Comparison of ENCODE assay signal across 8 cellular contexts in genomic region chr1:58783090-58783992, GRCh38. TPM values are rescaled to one million over a fixed set of nuclear protein-coding genes. Genes with fewer than 3 reads are reported as not detected.
A peak's percentile ranks its signal among the peaks of the same experiment; 100 is the strongest.
DNase-seq lines count a peak whose midpoint lies in the region; ATAC-seq and TF ChIP-seq lines count a peak whose summit lies in the region.

No MANE protein-coding gene starts in this region.

- H3K79me2 ChIP-seq in parathyroid adenoma = peaks cover 16% of the 10 kb centered on the region

- peak overlapping the region; percentile 69 for H3K4me2 ChIP-seq in parathyroid adenoma (ENCODE audit: low read length)

- peak overlapping the region; percentile 99 for H3K9ac ChIP-seq in parathyroid adenoma

- H3K36me3 ChIP-seq in cardiac muscle cell (no peaks in the 10 kb centered on the region), parathyroid adenoma (ENCODE audit: control insufficient read depth, insufficient read depth, low read length) (peaks cover 15% of the 10 kb centered on the region)

- H3K4me3 ChIP-seq in cardiac muscle cell (peak overlapping the region; percentile 56), parathyroid adenoma (ENCODE audit: low read depth, low read length) (peak overlapping the region; percentile 97)

- no peak overlapping the region for H2AFZ ChIP-seq in parathyroid adenoma

- H3K27me3 ChIP-seq in cardiac muscle cell (peaks cover 7% of the 10 kb centered on the region), parathyroid adenoma (ENCODE audit: control insufficient read depth, insufficient read depth, low read length) (no peaks in the 10 kb centered on the region)

- DNase-seq in NCI-H524 (lab: John Stamatoyannopoulos, UW) (peak; percentile 36 to 62), NCI-H524 treated with DMSO at 0.1 percent for 48 hours (lab: John Stamatoyannopoulos, UW) (no peak), NOMO-1 treated with DMSO at 0.1 percent for 48 hours (lab: John Stamatoyannopoulos, UW; ENCODE audit: unreplicated experiment) (peak; percentile 29), cardiac muscle cell (ENCODE audit: low read depth in 1 of 2, low spot score in 1 of 2) (peak; percentile 73 to 79), ureter (ENCODE audit: low spot score) (peak; percentile 69)
- DNase-seq in activated naive CD4-positive, alpha-beta T cell treated with anti-CD3 and anti-CD28 coated beads, Interleukin-2, amount 50 U/mL, for 16 hours = peak; percentile 56

- peak; percentile 6 for ATAC-seq in HG02870 (IDR thresholded peaks at IDR 0.05; ENCODE audit: unreplicated experiment)

- H3K27ac ChIP-seq in cardiac muscle cell (peak overlapping the region; percentile 99), parathyroid adenoma (peak overlapping the region; percentile 100)

- TF ChIP-seq CTCF in cardiac muscle cell (IDR thresholded peaks at IDR 0.05; ENCODE audit: low read depth, low read length) = no peak
- TF ChIP-seq CTCF in parathyroid adenoma (IDR thresholded peaks at IDR 0.05) = no peak

- H3K4me1 ChIP-seq in cardiac muscle cell (ENCODE audit: low read depth) = peaks cover 5% of the 10 kb centered on the region
- H3K4me1 ChIP-seq in parathyroid adenoma = peaks cover 6% of the 10 kb centered on the region

- H3K9me3 ChIP-seq in cardiac muscle cell (ENCODE audit: low read depth) = no peaks in the 10 kb centered on the region
- H3K9me3 ChIP-seq in parathyroid adenoma (ENCODE audit: control insufficient read depth, low read length) = no peaks in the 10 kb centered on the region

RNA-seq across cellular contexts. Expression of gene JUN, which starts 0.5 kb away (rescaled TPM):
- total RNA-seq in cardiac muscle cell = 77.9 and 126 TPM in 2 replicates
- polyA plus RNA-seq in cardiac muscle cell = 25.0 and 29.3 TPM in 2 replicates
- total RNA-seq in ureter = 37.9 TPM
